In genomic region chr11:18714443-18714780, GRCh38 we compare ENCODE assay signal across 30 cellular contexts. TPM values are rescaled to one million over a fixed set of nuclear protein-coding genes. Genes with fewer than 3 reads are reported as not detected.
"Had no signal": no experiment of that assay in that cellular context is flagged by ENCODE, and none has a peak within 500 bp of the region (broad histone marks: within the 10 kb centered on the region; RNA-seq: fewer than 3 reads in every experiment).

No MANE protein-coding gene starts in this region.

- H3K27ac Mint-ChIP-seq: natural killer cell treated with Interleukin-12 subunit alpha and Interleukin-12 subunit beta and Interleukin-15 and Interleukin-18, amount 100 ng/mL, for 72 hours; nephron progenitor cell; progenitor cell of endocrine pancreas; stimulated activated effector memory CD8-positive, alpha-beta T cell treated with anti-CD3 and anti-CD28 coated beads, Interleukin-12 subunit alpha, Interleukin-12 subunit beta, amount 100 ng/mL, for 72 hours; stimulated activated naive B cell treated with anti-CD40 and anti-IgM and Interleukin-4, amounts not matched to agents 10 μg/mL and 1 μg/mL and 100 μg/mL, for 72 hours; stimulated activated naive CD8-positive, alpha-beta T cell treated with anti-CD3 and anti-CD28 coated beads, Interleukin-15, Interleukin-2, amounts not matched to agents 100 ng/mL and 50 ng/mL, for 24 hours had no signal

- H2AFZ ChIP-seq: parathyroid adenoma had no signal

- H3K4me1 Mint-ChIP-seq: naive thymus-derived CD8-positive, alpha-beta T cell; nephron progenitor cell; neural crest cell; stimulated activated effector memory CD8-positive, alpha-beta T cell treated with anti-CD3 and anti-CD28 coated beads, Interleukin-12 subunit alpha, Interleukin-12 subunit beta, amount 100 ng/mL, for 72 hours; stimulated activated naive B cell treated with anti-CD40 and anti-IgM and Interleukin-4, amounts not matched to agents 10 μg/mL and 1 μg/mL and 100 μg/mL, for 72 hours had no signal

- H3K36me3 Mint-ChIP-seq: naive thymus-derived CD8-positive, alpha-beta T cell; natural killer cell treated with Interleukin-12 subunit alpha and Interleukin-12 subunit beta and Interleukin-15 and Interleukin-18, amount 100 ng/mL, for 72 hours; stimulated activated effector memory CD8-positive, alpha-beta T cell treated with anti-CD3 and anti-CD28 coated beads, Interleukin-12 subunit alpha, Interleukin-12 subunit beta, amount 100 ng/mL, for 72 hours; stimulated activated naive B cell treated with anti-CD40 and anti-IgM and Interleukin-4, amounts not matched to agents 10 μg/mL and 1 μg/mL and 100 μg/mL, for 72 hours had no signal

- H3K9me3 Mint-ChIP-seq: naive thymus-derived CD8-positive, alpha-beta T cell; natural killer cell treated with Interleukin-12 subunit alpha and Interleukin-12 subunit beta and Interleukin-15 and Interleukin-18, amount 100 ng/mL, for 72 hours; nephron progenitor cell; neural crest cell; stimulated activated effector memory CD8-positive, alpha-beta T cell treated with anti-CD3 and anti-CD28 coated beads, Interleukin-12 subunit alpha, Interleukin-12 subunit beta, amount 100 ng/mL, for 72 hours; stimulated activated naive B cell treated with anti-CD40 and anti-IgM and Interleukin-4, amounts not matched to agents 10 μg/mL and 1 μg/mL and 100 μg/mL, for 72 hours; stimulated activated naive CD8-positive, alpha-beta T cell treated with anti-CD3 and anti-CD28 coated beads, Interleukin-15, Interleukin-2, amounts not matched to agents 100 ng/mL and 50 ng/mL, for 24 hours had no signal

- H3K4me3 Mint-ChIP-seq: naive thymus-derived CD8-positive, alpha-beta T cell; natural killer cell treated with Interleukin-12 subunit alpha and Interleukin-12 subunit beta and Interleukin-15 and Interleukin-18, amount 100 ng/mL, for 72 hours; nephron progenitor cell; neural crest cell; stimulated activated effector memory CD8-positive, alpha-beta T cell treated with anti-CD3 and anti-CD28 coated beads, Interleukin-12 subunit alpha, Interleukin-12 subunit beta, amount 100 ng/mL, for 72 hours; stimulated activated naive B cell treated with anti-CD40 and anti-IgM and Interleukin-4, amounts not matched to agents 10 μg/mL and 1 μg/mL and 100 μg/mL, for 72 hours; stimulated activated naive CD8-positive, alpha-beta T cell treated with anti-CD3 and anti-CD28 coated beads, Interleukin-15, Interleukin-2, amounts not matched to agents 100 ng/mL and 50 ng/mL, for 24 hours had no signal

- H3K9me3 ChIP-seq: ovary, psoas muscle, right lobe of liver, sigmoid colon, stomach, thoracic aorta, thyroid gland, tibial nerve, upper lobe of left lung, vagina had no signal

- H3K4me1 ChIP-seq: parathyroid adenoma, psoas muscle, right lobe of liver, sigmoid colon, stomach, thyroid gland, tibial nerve, upper lobe of left lung, vagina had no signal

- H3K27ac ChIP-seq: ovary, parathyroid adenoma, psoas muscle, right lobe of liver, sigmoid colon, stomach, thoracic aorta, thyroid gland, tibial nerve, upper lobe of left lung, vagina had no signal

- H3K27me3 ChIP-seq: ovary, right lobe of liver, sigmoid colon, stomach, thyroid gland, tibial nerve, upper lobe of left lung, vagina had no signal

- ATAC-seq: naive thymus-derived CD8-positive, alpha-beta T cell; psoas muscle; right cardiac atrium; stimulated activated effector memory CD8-positive, alpha-beta T cell treated with anti-CD3 and anti-CD28 coated beads, Interleukin-12 subunit alpha, Interleukin-12 subunit beta, amount 100 ng/mL, for 72 hours; stimulated activated naive B cell treated with anti-CD40 and anti-IgM and Interleukin-4, amounts not matched to agents 10 μg/mL and 1 μg/mL and 100 μg/mL, for 72 hours had no signal

- H3K9ac ChIP-seq: parathyroid adenoma had no signal

- DNase-seq: naive thymus-derived CD8-positive, alpha-beta T cell; nephron progenitor cell; occipital lobe; psoas muscle; right cardiac atrium; right lobe of liver; sigmoid colon; small intestine; stimulated activated CD4-positive, alpha-beta T cell treated with anti-CD3 and anti-CD28 coated beads, Interleukin-15, amount 100 ng/mL, for 24 hours; stimulated activated CD4-positive, alpha-beta T cell treated with anti-CD3 and anti-CD28 coated beads, Interleukin-2, amount 100 ng/mL, for 24 hours; stimulated activated CD4-positive, alpha-beta T cell treated with anti-CD3 and anti-CD28 coated beads, Interleukin-2, amount 100 ng/mL, for 48 hours; stimulated activated CD4-positive, alpha-beta T cell treated with anti-CD3 and anti-CD28 coated beads, Interleukin-4, amount 100 ng/mL, for 24 hours; stimulated activated naive B cell treated with anti-CD40 and anti-IgM and Interleukin-4, amounts not matched to agents 10 μg/mL and 1 μg/mL and 100 μg/mL, for 72 hours; stimulated activated naive CD4-positive, alpha-beta T cell treated with Interleukin-2 at 50 U/mL for 16 hours; stomach; thyroid gland; trophoblast cell had no signal

- H3K36me3 ChIP-seq: ovary, right lobe of liver, sigmoid colon, stomach, thoracic aorta, thyroid gland, tibial nerve, upper lobe of left lung, vagina had no signal

- H3K27me3 Mint-ChIP-seq: stimulated activated naive CD8-positive, alpha-beta T cell treated with anti-CD3 and anti-CD28 coated beads, Interleukin-15, Interleukin-2, amounts not matched to agents 100 ng/mL and 50 ng/mL, for 24 hours had no signal

- H3K4me3 ChIP-seq: ovary, psoas muscle, right lobe of liver, sigmoid colon, stomach, thoracic aorta, thyroid gland, tibial nerve, upper lobe of left lung, vagina had no signal

RNA-seq across cellular contexts. Expression of gene IGSF22, which starts 11.6 kb away (rescaled TPM):
- total RNA-seq: natural killer cell treated with Interleukin-12 subunit alpha and Interleukin-12 subunit beta and Interleukin-15 and Interleukin-18, amount 100 ng/mL, for 72 hours; osteoblast; sigmoid colon; subcutaneous adipose tissue; vagina had no signal
